Comparison of ENCODE assay signal across 12 cellular contexts in genomic region chr1:16391408-16391807, GRCh38. TPM values are rescaled to one million over a fixed set of nuclear protein-coding genes. Genes with fewer than 3 reads are reported as not detected.
DNase-seq lines count a peak whose midpoint lies in the region; ATAC-seq and TF ChIP-seq lines count a peak whose summit lies in the region.
"Had no signal": no experiment of that assay in that cellular context is flagged by ENCODE, and none has a peak within 500 bp of the region (broad histone marks: within the 10 kb centered on the region; RNA-seq: fewer than 3 reads in every experiment).

No MANE protein-coding gene starts in this region.

- peaks cover 71% of the 10 kb centered on the region for H3K36me3 Mint-ChIP-seq in activated T-helper 17 cell treated with anti-CD3 and anti-CD28 coated beads, Interleukin-2, amount 50 U/mL, for 72 hours (ENCODE audit: low read depth)
- no peaks in the 10 kb centered on the region for H3K36me3 Mint-ChIP-seq in natural killer cell treated with Interleukin-12 subunit alpha and Interleukin-12 subunit beta and Interleukin-15 and Interleukin-18, amount 100 ng/mL, for 72 hours

- H3K79me2 ChIP-seq in smooth muscle cell (ENCODE audit: low read depth), result peaks cover 67% of the 10 kb centered on the region

- WGBS in smooth muscle cell (ENCODE audit: low lambda C conversion rate), result 86% methylated on average over 3 of the region's 3 CpGs

- TF ChIP-seq CTCF in HL-60 (IDR thresholded peaks at IDR 0.05; ENCODE audit: insufficient read depth, low read length), result no peak
- TF ChIP-seq CTCF in smooth muscle cell (IDR thresholded peaks at IDR 0.05; ENCODE audit: borderline replicate concordance, insufficient read depth, poor library complexity, severe bottlenecking), result no peak

- H3K27ac Mint-ChIP-seq in activated T-helper 17 cell treated with anti-CD3 and anti-CD28 coated beads, Interleukin-2, amount 50 U/mL, for 72 hours, result peak overlapping the region; percentile 78
- H3K27ac Mint-ChIP-seq in natural killer cell treated with Interleukin-12 subunit alpha and Interleukin-12 subunit beta and Interleukin-15 and Interleukin-18, amount 100 ng/mL, for 72 hours, result peak overlapping the region; percentile 85 to 96

- H2AFZ ChIP-seq in smooth muscle cell (ENCODE audit: low read depth), result no peak overlapping the region

- H3K27me3 Mint-ChIP-seq in activated T-helper 17 cell treated with anti-CD3 and anti-CD28 coated beads, Interleukin-2, amount 50 U/mL, for 72 hours, result no peaks in the 10 kb centered on the region
- no peaks in the 10 kb centered on the region for H3K27me3 Mint-ChIP-seq in natural killer cell treated with Interleukin-12 subunit alpha and Interleukin-12 subunit beta and Interleukin-15 and Interleukin-18, amount 100 ng/mL, for 72 hours

- ATAC-seq in activated T-helper 17 cell treated with anti-CD3 and anti-CD28 coated beads, Interleukin-2, amount 50 U/mL, for 72 hours (replicated peaks), result peak; percentile 52
- ATAC-seq in natural killer cell treated with Interleukin-12 subunit alpha and Interleukin-12 subunit beta and Interleukin-15 and Interleukin-18, amount 100 ng/mL, for 72 hours, result peak; percentile 68 to 78
- ATAC-seq in GM18517 (IDR thresholded peaks at IDR 0.05; ENCODE audit: unreplicated experiment), result no peak
- ATAC-seq in HG03045 (IDR thresholded peaks at IDR 0.05; ENCODE audit: unreplicated experiment), result no peak

- peaks cover 0 to 9% (median 0%) of the 10 kb centered on the region in 11 experiments; a peak in 1 of 22 replicates for H3K9me3 ChIP-seq in BLaER1 treated with 17β-estradiol and CSF1 and Interleukin-3, amounts not matched to agents 10 nM and 100 nM (replicated peaks in 1 of 11)
- H3K9me3 ChIP-seq in smooth muscle cell (replicated peaks; ENCODE audit: low read depth), result no peaks in the 10 kb centered on the region
- H3K9me3 ChIP-seq: SJSA1 had no signal

- H3K4me2 ChIP-seq in BLaER1 treated with 17β-estradiol and CSF1 and Interleukin-3, amounts not matched to agents 10 nM and 100 nM, result peak overlapping the region; percentile 37 to 71 (median 52)
- no peak overlapping the region for H3K4me2 ChIP-seq in smooth muscle cell

- H3K27ac ChIP-seq in BLaER1 treated with 17β-estradiol and CSF1 and Interleukin-3, amounts not matched to agents 10 nM and 100 nM, result peak overlapping the region in 10 of 11 experiments; percentile 0 to 55 (median 30); a peak in 10 of 22 replicates
- H3K27ac ChIP-seq in HL-60 (replicated peaks), result peak overlapping the region; percentile 22; the same call in 1 of the 2 replicates
- H3K27ac ChIP-seq in smooth muscle cell (ENCODE audit: low read depth), result no peak overlapping the region
- H3K27ac ChIP-seq: SJSA1 had no signal

- peak overlapping the region in 5 of 11 experiments; percentile 1 to 30 (median 14); a peak in 5 of 22 replicates for H3K9ac ChIP-seq in BLaER1 treated with 17β-estradiol and CSF1 and Interleukin-3, amounts not matched to agents 10 nM and 100 nM
- H3K9ac ChIP-seq in smooth muscle cell (ENCODE audit: low read depth), result no peak overlapping the region

- H3K4me1 ChIP-seq in BLaER1 treated with 17β-estradiol and CSF1 and Interleukin-3, amounts not matched to agents 10 nM and 100 nM, result peaks cover 59 to 94% (median 71%) of the 10 kb centered on the region in 10 experiments
- no peaks in the 10 kb centered on the region for H3K4me1 ChIP-seq in smooth muscle cell (ENCODE audit: low read depth)

- DNase-seq in HL-60 (ENCODE audit: low read depth in 1 of 2, low spot score in 1 of 2) (peak in 1 of 2 experiments; percentile 57), NCI-H1048 (lab: John Stamatoyannopoulos, UW) (no peak), smooth muscle cell (lab: John Stamatoyannopoulos, UW; ENCODE audit: unreplicated experiment) (no peak)
- peak; percentile 69 for DNase-seq in natural killer cell treated with Interleukin-12 subunit alpha and Interleukin-12 subunit beta and Interleukin-15 and Interleukin-18, amount 100 ng/mL, for 72 hours (ENCODE audit: low spot score)
- DNase-seq: DMS 273 treated with DMSO at 0.1 percent for 48 hours had no signal

- peaks cover 42% of the 10 kb centered on the region for H3K4me1 Mint-ChIP-seq in activated T-helper 17 cell treated with anti-CD3 and anti-CD28 coated beads, Interleukin-2, amount 50 U/mL, for 72 hours
- peaks cover 58 to 59% of the 10 kb centered on the region in 2 donors for H3K4me1 Mint-ChIP-seq in natural killer cell treated with Interleukin-12 subunit alpha and Interleukin-12 subunit beta and Interleukin-15 and Interleukin-18, amount 100 ng/mL, for 72 hours (ENCODE audit: low read depth in 2 of 2)

- H3K4me3 ChIP-seq in BLaER1 treated with 17β-estradiol and CSF1 and Interleukin-3, amounts not matched to agents 10 nM and 100 nM, result no peak overlapping the region
- H3K4me3 ChIP-seq in HL-60 (replicated peaks; ENCODE audit: insufficient read depth, low read length) (no peak overlapping the region), smooth muscle cell (no peak overlapping the region)
- H3K4me3 ChIP-seq: SJSA1 had no signal

- no peaks in the 10 kb centered on the region for H3K9me3 Mint-ChIP-seq in activated T-helper 17 cell treated with anti-CD3 and anti-CD28 coated beads, Interleukin-2, amount 50 U/mL, for 72 hours
- H3K9me3 Mint-ChIP-seq in natural killer cell treated with Interleukin-12 subunit alpha and Interleukin-12 subunit beta and Interleukin-15 and Interleukin-18, amount 100 ng/mL, for 72 hours, result no peaks in the 10 kb centered on the region

- H4K20me1 ChIP-seq in BLaER1 treated with 17β-estradiol and CSF1 and Interleukin-3, amounts not matched to agents 10 nM and 100 nM, result peaks cover 91 to 100% (median 98%) of the 10 kb centered on the region in 11 experiments
- H4K20me1 ChIP-seq in smooth muscle cell (ENCODE audit: low read depth), result peaks cover 99% of the 10 kb centered on the region

- peaks cover 40 to 90% (median 65%) of the 10 kb centered on the region in 11 experiments for H3K36me3 ChIP-seq in BLaER1 treated with 17β-estradiol and CSF1 and Interleukin-3, amounts not matched to agents 10 nM and 100 nM
- H3K36me3 ChIP-seq in smooth muscle cell (ENCODE audit: low read depth), result no peaks in the 10 kb centered on the region

- H3K27me3 ChIP-seq in BLaER1 treated with 17β-estradiol and CSF1 and Interleukin-3, amounts not matched to agents 10 nM and 100 nM, result no peaks in the 10 kb centered on the region
- no peaks in the 10 kb centered on the region for H3K27me3 ChIP-seq in HL-60 (ENCODE audit: insufficient read depth, poor library complexity, severe bottlenecking)
- no peaks in the 10 kb centered on the region for H3K27me3 ChIP-seq in smooth muscle cell (ENCODE audit: low read depth)
- H3K27me3 ChIP-seq: SJSA1 had no signal

- peak overlapping the region; percentile 23 for H3K4me3 Mint-ChIP-seq in activated T-helper 17 cell treated with anti-CD3 and anti-CD28 coated beads, Interleukin-2, amount 50 U/mL, for 72 hours
- H3K4me3 Mint-ChIP-seq in natural killer cell treated with Interleukin-12 subunit alpha and Interleukin-12 subunit beta and Interleukin-15 and Interleukin-18, amount 100 ng/mL, for 72 hours, result peak overlapping the region; percentile 68

- H3F3A ChIP-seq in smooth muscle cell (ENCODE audit: low read depth), result peaks cover 5% of the 10 kb centered on the region

RNA-seq across cellular contexts. Expression of gene SZRD1, which starts 24.4 kb away (rescaled TPM):
- total RNA-seq in activated T-helper 17 cell treated with anti-CD3 and anti-CD28 coated beads, Interleukin-2, amount 50 U/mL, for 72 hours, result 100 to 1,000 TPM; 172 to 204 TPM
- total RNA-seq in natural killer cell treated with Interleukin-12 subunit alpha and Interleukin-12 subunit beta and Interleukin-15 and Interleukin-18, amount 100 ng/mL, for 72 hours, result 100 to 1,000 TPM; 232 to 279 TPM
- 45.3 and 58.1 TPM in 2 replicates for total RNA-seq in smooth muscle cell
- polyA plus RNA-seq in smooth muscle cell, result 52.8 and 56.4 TPM in 2 replicates

RNA-seq across cellular contexts. Expression of gene FBXO42, which starts 39.1 kb away (rescaled TPM):
- total RNA-seq in activated T-helper 17 cell treated with anti-CD3 and anti-CD28 coated beads, Interleukin-2, amount 50 U/mL, for 72 hours, result 10 to 100 TPM; 19.7 to 27.3 TPM
- total RNA-seq in natural killer cell treated with Interleukin-12 subunit alpha and Interleukin-12 subunit beta and Interleukin-15 and Interleukin-18, amount 100 ng/mL, for 72 hours, result 10 to 100 TPM; 27.9 to 34.9 TPM
- total RNA-seq in smooth muscle cell, result 14.7 and 16.5 TPM in 2 replicates
- polyA plus RNA-seq in smooth muscle cell, result 19.3 and 22.6 TPM in 2 replicates

RNA-seq across cellular contexts. Expression of gene SPATA21, which starts 45.8 kb away (rescaled TPM):
- total RNA-seq in activated T-helper 17 cell treated with anti-CD3 and anti-CD28 coated beads, Interleukin-2, amount 50 U/mL, for 72 hours, result under 1 TPM in 1 of 2 donors, not detected in 1; 0.08 TPM
- total RNA-seq in natural killer cell treated with Interleukin-12 subunit alpha and Interleukin-12 subunit beta and Interleukin-15 and Interleukin-18, amount 100 ng/mL, for 72 hours, result not detected
- not detected in 2 replicates for total RNA-seq in smooth muscle cell
- 0.07 TPM in 1 of 2 replicates, not detected in the other for polyA plus RNA-seq in smooth muscle cell
- total RNA-seq: activated CD8-positive, alpha-beta memory T cell treated with anti-CD3 and anti-CD28 coated beads for 36 hours; MCF 10A; SJSA1 had no signal

RNA-seq across cellular contexts. Expression of gene NECAP2, which starts 49.1 kb away (rescaled TPM):
- 10 to 100 TPM; 68.0 to 83.7 TPM for total RNA-seq in activated T-helper 17 cell treated with anti-CD3 and anti-CD28 coated beads, Interleukin-2, amount 50 U/mL, for 72 hours
- 10 to 100 TPM; 72.0 to 95.4 TPM for total RNA-seq in natural killer cell treated with Interleukin-12 subunit alpha and Interleukin-12 subunit beta and Interleukin-15 and Interleukin-18, amount 100 ng/mL, for 72 hours
- 60.0 and 61.4 TPM in 2 replicates for total RNA-seq in smooth muscle cell
- polyA plus RNA-seq in smooth muscle cell, result 49.5 and 60.4 TPM in 2 replicates

Comparison
In these comparisons a context has a peak if more than half of its experiments do, and no peak if none do; other contexts are left out.
1. ATAC-seq: peak in activated T-helper 17 cell treated with anti-CD3 and anti-CD28 coated beads, Interleukin-2, amount 50 U/mL, for 72 hours (single experiment) and natural killer cell treated with Interleukin-12 subunit alpha and Interleukin-12 subunit beta and Interleukin-15 and Interleukin-18, amount 100 ng/mL, for 72 hours (2 of 2); none in GM18517 (single experiment) and HG03045 (single experiment).